In the genomic region with DNA sequence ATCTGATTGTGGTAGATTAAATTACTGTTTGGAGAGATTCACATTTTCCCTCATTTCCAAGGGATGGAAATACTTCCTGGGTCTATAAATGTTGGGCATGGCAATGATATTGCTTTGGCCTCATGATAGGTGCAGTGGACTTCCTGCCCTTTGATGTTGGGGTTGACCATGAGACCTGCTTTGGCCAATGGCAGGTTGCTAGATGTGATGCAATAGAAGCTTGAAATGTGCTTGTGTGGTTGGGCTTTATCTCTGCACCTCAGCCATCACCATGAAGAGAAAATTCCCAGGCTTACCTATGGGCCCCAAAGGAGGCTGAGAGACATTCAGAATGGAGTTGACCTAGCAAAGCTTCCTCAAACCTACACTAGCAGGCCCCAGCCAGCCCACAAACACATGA, we compare ENCODE assay signal across 8 cellular contexts.
"Had no signal": no experiment of that assay in that cellular context is flagged by ENCODE, and none has a peak within 500 bp of the region (broad histone marks: within the 10 kb centered on the region; RNA-seq: fewer than 3 reads in every experiment).

No MANE protein-coding gene starts in this region.

- H2AFZ ChIP-seq: GM23248 had no signal

- DNase-seq: GM23248, GOT3, H9, HCEC 1CT, IMR-90, KBM-7 had no signal

- H3K27ac Mint-ChIP-seq: H9 had no signal

- H3K9me3 Mint-ChIP-seq: H9 had no signal

- H3K4me3 ChIP-seq: GM23248 had no signal

- H3K27ac ChIP-seq: GM23248 had no signal

- H3K9ac ChIP-seq: GM23248 had no signal

- FAIRE-seq: H54, HTR-8/SVneo had no signal
